8 cellular contexts compared by ENCODE assay signal in genomic region chr15:89356634-89357298, GRCh38. TPM values are rescaled to one million over a fixed set of nuclear protein-coding genes. Genes with fewer than 3 reads are reported as not detected.
DNase-seq lines count a peak whose midpoint lies in the region; ATAC-seq and TF ChIP-seq lines count a peak whose summit lies in the region.

No MANE protein-coding gene starts in this region.

- DNase-seq in NCI-H82 (lab: John Stamatoyannopoulos, UW) = peak; percentile 48
- DNase-seq in NCI-H82 treated with DMSO at 0.1 percent for 48 hours (lab: John Stamatoyannopoulos, UW; ENCODE audit: unreplicated experiment) = no peak
- peak; percentile 17 for DNase-seq in NCI-H146 treated with DMSO at 0.1 percent for 48 hours (lab: John Stamatoyannopoulos, UW; ENCODE audit: unreplicated experiment)
- peak; percentile 21 for DNase-seq in renal cortical epithelial cell (ENCODE audit: low read depth)
- DNase-seq in activated T-cell treated with anti-CD3 and anti-CD28 coated beads, Interleukin-2, amount 50 U/mL, for 72 hours = no peak
- no peak for DNase-seq in naive thymus-derived CD4-positive, alpha-beta T cell

- CTCF ChIA-PET in naive thymus-derived CD4-positive, alpha-beta T cell (lab: Charles Lee) = interaction anchor here (5.2 kb wide), 1 partner anchor 73 kb away, joined by 57 read pairs; no protein-coding TSS in a partner anchor

- H3K4me3 Mint-ChIP-seq in brain = peak overlapping the region in 3 of 5 experiments; percentile 25 to 67 (median 48)
- no peak overlapping the region for H3K4me3 Mint-ChIP-seq in activated T-cell treated with anti-CD3 and anti-CD28 coated beads, Interleukin-2, amount 50 U/mL, for 72 hours
- no peak overlapping the region for H3K4me3 Mint-ChIP-seq in naive thymus-derived CD4-positive, alpha-beta T cell

- ATAC-seq in GM21447 (IDR thresholded peaks at IDR 0.05; ENCODE audit: unreplicated experiment) = no peak
- no peak for ATAC-seq in activated T-cell treated with anti-CD3 and anti-CD28 coated beads, Interleukin-2, amount 50 U/mL, for 72 hours (replicated peaks in 1 of 2)
- no peak for ATAC-seq in naive thymus-derived CD4-positive, alpha-beta T cell

- H3K4me3 ChIP-seq in naive thymus-derived CD4-positive, alpha-beta T cell (ENCODE audit: low read length) = no peak overlapping the region

- peaks cover 53% of the 10 kb centered on the region for H3K4me1 Mint-ChIP-seq in brain
- H3K4me1 Mint-ChIP-seq in activated T-cell treated with anti-CD3 and anti-CD28 coated beads, Interleukin-2, amount 50 U/mL, for 72 hours (ENCODE audit: low read depth) = peaks cover 22% of the 10 kb centered on the region
- peaks cover 0 to 20% (median 9%) of the 10 kb centered on the region in 7 donors for H3K4me1 Mint-ChIP-seq in naive thymus-derived CD4-positive, alpha-beta T cell

- peaks cover 25% of the 10 kb centered on the region for H3K27me3 Mint-ChIP-seq in brain
- H3K27me3 Mint-ChIP-seq in activated T-cell treated with anti-CD3 and anti-CD28 coated beads, Interleukin-2, amount 50 U/mL, for 72 hours (ENCODE audit: low read depth) = peaks cover 80% of the 10 kb centered on the region
- H3K27me3 Mint-ChIP-seq in naive thymus-derived CD4-positive, alpha-beta T cell = peaks cover 49 to 81% (median 73%) of the 10 kb centered on the region in 5 donors

- peak; percentile 50 to 70 for TF ChIP-seq CTCF in brain (conservative IDR thresholded peaks at IDR 0.05)

- peaks cover 0 to 5% (median 0%) of the 10 kb centered on the region in 5 experiments for H3K9me3 Mint-ChIP-seq in brain
- H3K9me3 Mint-ChIP-seq in activated T-cell treated with anti-CD3 and anti-CD28 coated beads, Interleukin-2, amount 50 U/mL, for 72 hours = no peaks in the 10 kb centered on the region
- H3K9me3 Mint-ChIP-seq in naive thymus-derived CD4-positive, alpha-beta T cell = peaks cover 0 to 5% (median 0%) of the 10 kb centered on the region in 11 donors

- POLR2A ChIA-PET in naive thymus-derived CD4-positive, alpha-beta T cell (lab: Charles Lee) = no interaction called here

- H3K36me3 ChIP-seq in naive thymus-derived CD4-positive, alpha-beta T cell (ENCODE audit: control insufficient read depth in 2 of 3, insufficient read depth in 3 of 3, low read length in 3 of 3) = no peaks in the 10 kb centered on the region

- no peaks in the 10 kb centered on the region for H3K9me3 ChIP-seq in naive thymus-derived CD4-positive, alpha-beta T cell (ENCODE audit: control insufficient read depth in 2 of 3, low read length in 3 of 3)

- H3K27ac ChIP-seq in naive thymus-derived CD4-positive, alpha-beta T cell (ENCODE audit: low read depth, low read length) = no peak overlapping the region

- H3K27me3 ChIP-seq in naive thymus-derived CD4-positive, alpha-beta T cell (ENCODE audit: control insufficient read depth in 2 of 2, insufficient read depth in 2 of 2, low read length in 2 of 2) = peaks cover 8 to 24% of the 10 kb centered on the region in 2 donors

- intact Hi-C loops in naive thymus-derived CD4-positive, alpha-beta T cell (cut with micrococcal nuclease) = no loop called here

- peaks cover 4 to 6% of the 10 kb centered on the region in 2 donors for H3K4me1 ChIP-seq in naive thymus-derived CD4-positive, alpha-beta T cell (ENCODE audit: control insufficient read depth in 2 of 2, insufficient read depth in 2 of 2, low read length in 2 of 2)

- H3K36me3 Mint-ChIP-seq in brain = no peaks in the 10 kb centered on the region
- H3K36me3 Mint-ChIP-seq in activated T-cell treated with anti-CD3 and anti-CD28 coated beads, Interleukin-2, amount 50 U/mL, for 72 hours (ENCODE audit: insufficient read depth in 2 of 2) = no peaks in the 10 kb centered on the region
- no peaks in the 10 kb centered on the region for H3K36me3 Mint-ChIP-seq in naive thymus-derived CD4-positive, alpha-beta T cell

- peak overlapping the region; percentile 35 to 97 (median 56) for H3K27ac Mint-ChIP-seq in brain
- H3K27ac Mint-ChIP-seq in activated T-cell treated with anti-CD3 and anti-CD28 coated beads, Interleukin-2, amount 50 U/mL, for 72 hours = no peak overlapping the region
- H3K27ac Mint-ChIP-seq in naive thymus-derived CD4-positive, alpha-beta T cell = no peak overlapping the region

RNA-seq across cellular contexts. Expression of gene POLG, which starts 22.1 kb away (rescaled TPM):
- polyA plus RNA-seq in brain (ENCODE audit: insufficient read depth, low read depth, low replicate concordance) = 36.8 TPM
- total RNA-seq in renal cortical epithelial cell = 90.6 and 105 TPM in 2 replicates
- 10 to 100 TPM; 71.5 to 74.1 TPM for total RNA-seq in activated T-cell treated with anti-CD3 and anti-CD28 coated beads, Interleukin-2, amount 50 U/mL, for 72 hours
- 100 to 1,000 TPM; 121 to 136 (median 129) TPM for total RNA-seq in naive thymus-derived CD4-positive, alpha-beta T cell
- polyA plus RNA-seq in naive thymus-derived CD4-positive, alpha-beta T cell = 10 to 100 TPM; 24.0 to 61.3 TPM

Comparison
In these comparisons a context has a peak if more than half of its experiments do, and no peak if none do; other contexts are left out.
1. DNase-seq: peak in NCI-H82 (single experiment), NCI-H146 treated with DMSO at 0.1 percent for 48 hours (single experiment) and renal cortical epithelial cell (single experiment); none in NCI-H82 treated with DMSO at 0.1 percent for 48 hours (single experiment), activated T-cell treated with anti-CD3 and anti-CD28 coated beads, Interleukin-2, amount 50 U/mL, for 72 hours (0 of 2) and naive thymus-derived CD4-positive, alpha-beta T cell (0 of 9).
2. H3K27ac Mint-ChIP-seq: peak in brain (5 of 5); none in activated T-cell treated with anti-CD3 and anti-CD28 coated beads, Interleukin-2, amount 50 U/mL, for 72 hours (single experiment) and naive thymus-derived CD4-positive, alpha-beta T cell (0 of 9).
3. H3K4me3 Mint-ChIP-seq: peak in brain (3 of 5); none in activated T-cell treated with anti-CD3 and anti-CD28 coated beads, Interleukin-2, amount 50 U/mL, for 72 hours (0 of 2) and naive thymus-derived CD4-positive, alpha-beta T cell (0 of 10).